In genomic region chr13:84896128-84896527, GRCh38 we compare ENCODE assay signal across 9 cellular contexts.
DNase-seq lines count a peak whose midpoint lies in the region; ATAC-seq, FAIRE-seq and TF ChIP-seq lines count a peak whose summit lies in the region.
"Had no signal": no experiment of that assay in that cellular context is flagged by ENCODE, and none has a peak within 500 bp of the region (broad histone marks: within the 10 kb centered on the region; RNA-seq: fewer than 3 reads in every experiment).

No MANE protein-coding gene starts in this region.

- DNase-seq in EH (ENCODE audit: low read depth) (peak; percentile 59), NCI-H69 (lab: John Stamatoyannopoulos, UW) (peak; percentile 35), astrocyte (ENCODE audit: low read depth) (peak; percentile 18)
- peak; percentile 18 for DNase-seq in stimulated activated naive CD8-positive, alpha-beta T cell treated with anti-CD3 and anti-CD28 coated beads, Interleukin-15, Interleukin-2, amounts not matched to agents 100 U/mL and 50 U/mL, for 24 hours

- no peak overlapping the region for H3K4me2 ChIP-seq in astrocyte (ENCODE audit: low read length)

- no peaks in the 10 kb centered on the region for H3K4me1 Mint-ChIP-seq in astrocyte (ENCODE audit: low read depth, unreplicated experiment)

- ATAC-seq in HG02885 (IDR thresholded peaks at IDR 0.05; ENCODE audit: poor library complexity, unreplicated experiment) (peak; percentile 73), GM21737 (IDR thresholded peaks at IDR 0.05; ENCODE audit: unreplicated experiment) (no peak)
- no peak for ATAC-seq in stimulated activated naive CD8-positive, alpha-beta T cell treated with anti-CD3 and anti-CD28 coated beads, Interleukin-15, Interleukin-2, amounts not matched to agents 100 U/mL and 50 U/mL, for 24 hours

- no peaks in the 10 kb centered on the region for H3K36me3 Mint-ChIP-seq in astrocyte (ENCODE audit: low read depth, unreplicated experiment)

- H3K27me3 Mint-ChIP-seq in astrocyte (ENCODE audit: low read depth, unreplicated experiment): no peaks in the 10 kb centered on the region

- no peaks in the 10 kb centered on the region for H3K4me1 ChIP-seq in astrocyte (ENCODE audit: insufficient read depth, low read length)

- H3K79me2 ChIP-seq in astrocyte (ENCODE audit: insufficient read depth, low read length): no peaks in the 10 kb centered on the region

- H3K4me3 Mint-ChIP-seq in astrocyte (ENCODE audit: unreplicated experiment): no peak overlapping the region

- H3K4me3 ChIP-seq in astrocyte (ENCODE audit: insufficient read depth, low read depth, low read length): no peak overlapping the region

- no peaks in the 10 kb centered on the region for H3K36me3 ChIP-seq in astrocyte (ENCODE audit: insufficient read depth, low read length)

- peak; percentile 79 for TF ChIP-seq CTCF in 22Rv1 (IDR thresholded peaks at IDR 0.05)
- TF ChIP-seq CTCF in astrocyte (IDR thresholded peaks at IDR 0.05; ENCODE audit: insufficient read depth, low read depth, low read length): peak; percentile 58

- H3K27me3 ChIP-seq in astrocyte (ENCODE audit: insufficient read depth, low read length): no peaks in the 10 kb centered on the region

- H3K27ac ChIP-seq in 22Rv1: no peak overlapping the region
- no peak overlapping the region for H3K27ac ChIP-seq in astrocyte (ENCODE audit: low read depth, low read length)
- H3K27ac ChIP-seq: epithelial cell of prostate had no signal

- H3K27ac Mint-ChIP-seq in astrocyte (ENCODE audit: unreplicated experiment): no peak overlapping the region

- H3K9ac ChIP-seq in astrocyte (ENCODE audit: low read length): no peak overlapping the region

- no peaks in the 10 kb centered on the region for H3K9me3 Mint-ChIP-seq in astrocyte (ENCODE audit: unreplicated experiment)

- no peak overlapping the region for H2AFZ ChIP-seq in astrocyte (ENCODE audit: low read depth, low read length)

- H3K9me3 ChIP-seq in astrocyte (ENCODE audit: insufficient read depth, low read depth, low read length): no peaks in the 10 kb centered on the region

- FAIRE-seq in astrocyte (lab: Jason Lieb, UNC): peak; percentile 17
- peak; percentile 98 for FAIRE-seq in islet of Langerhans (lab: Jason Lieb, UNC)

- H4K20me1 ChIP-seq in astrocyte (ENCODE audit: insufficient read depth, low read length): no peaks in the 10 kb centered on the region
